ENCODE assay signal across 15 cellular contexts in genomic region chr10:11409357-11409756, GRCh38.
DNase-seq lines count a peak whose midpoint lies in the region; ATAC-seq and TF ChIP-seq lines count a peak whose summit lies in the region.
"Had no signal": no experiment of that assay in that cellular context is flagged by ENCODE, and none has a peak within 500 bp of the region (broad histone marks: within the 10 kb centered on the region; RNA-seq: fewer than 3 reads in every experiment).

No MANE protein-coding gene starts in this region.

- H3K36me3 Mint-ChIP-seq in GM23338 (ENCODE audit: low read depth) = no peaks in the 10 kb centered on the region
- H3K36me3 Mint-ChIP-seq in T-helper 17 cell (ENCODE audit: low read depth) = no peaks in the 10 kb centered on the region
- H3K36me3 Mint-ChIP-seq: CD14-positive monocyte had no signal

- H2AFZ ChIP-seq in GM23338 = peak overlapping the region; percentile 28; the same call in 1 of the 2 replicates
- no peak overlapping the region for H2AFZ ChIP-seq in neural cell (ENCODE audit: low read depth, low read length)

- ATAC-seq in GM23338 (no peak), T-helper 17 cell (no peak), upper lobe of right lung (no peak), HG03469 (IDR thresholded peaks at IDR 0.05; ENCODE audit: unreplicated experiment) (no peak)

- no peak overlapping the region for H3K27ac ChIP-seq in GM23338 (ENCODE audit: low read depth)
- H3K27ac ChIP-seq in neural cell (ENCODE audit: low read length) = peak overlapping the region; percentile 88
- H3K27ac ChIP-seq in upper lobe of right lung = no peak overlapping the region

- H3K79me2 ChIP-seq in GM23338 (replicated peaks; ENCODE audit: insufficient read depth) (no peaks in the 10 kb centered on the region), neural cell (replicated peaks; ENCODE audit: insufficient read depth, low read length) (no peaks in the 10 kb centered on the region)

- TF ChIP-seq RAD21 in neural cell (conservative IDR thresholded peaks at IDR 0.05) = no peak

- DNase-seq in GM23338 (ENCODE audit: low spot score) (no peak), T-helper 17 cell (no peak), upper lobe of right lung (no peak), EL (no peak)
- no peak for DNase-seq in activated CD4-positive, alpha-beta T cell treated with anti-CD3 and anti-CD28 coated beads for 4 hours
- DNase-seq: ACHN; BE2C; CD4-positive, alpha-beta memory T cell; DMS153; DMS79; GF-D8 had no signal

- H3K4me1 Mint-ChIP-seq in GM23338 = peaks cover 10% of the 10 kb centered on the region; the same call in 2 of the 3 replicates
- H3K4me1 Mint-ChIP-seq in T-helper 17 cell = peaks cover 20% of the 10 kb centered on the region
- H3K4me1 Mint-ChIP-seq: CD14-positive monocyte had no signal

- H3K4me2 ChIP-seq in GM23338 = peak overlapping the region; percentile 11; the same call in 1 of the 2 replicates
- peak overlapping the region; percentile 4 for H3K4me2 ChIP-seq in neural cell (ENCODE audit: low read length)

- H3K9me3 ChIP-seq in T-helper 17 cell (ENCODE audit: control insufficient read depth, low read length, poor library complexity, severe bottlenecking) (no peaks in the 10 kb centered on the region), neural cell (ENCODE audit: low read length) (peaks cover 6% of the 10 kb centered on the region), upper lobe of right lung (no peaks in the 10 kb centered on the region)
- H3K9me3 ChIP-seq: BE2C, HAP-1 had no signal

- H3F3A ChIP-seq in GM23338 (replicated peaks; ENCODE audit: low read depth) (no peaks in the 10 kb centered on the region), neural cell (ENCODE audit: insufficient read depth, low read length, poor library complexity, severe bottlenecking) (no peaks in the 10 kb centered on the region)

- no peaks in the 10 kb centered on the region for H4K20me1 ChIP-seq in GM23338 (replicated peaks; ENCODE audit: insufficient read depth)
- H4K20me1 ChIP-seq in neural cell (ENCODE audit: insufficient read depth) = no peaks in the 10 kb centered on the region

- peaks cover 3% of the 10 kb centered on the region for H3K27me3 Mint-ChIP-seq in GM23338 (ENCODE audit: insufficient read depth, low read depth, poor library complexity)
- no peaks in the 10 kb centered on the region for H3K27me3 Mint-ChIP-seq in T-helper 17 cell
- H3K27me3 Mint-ChIP-seq: CD4-positive, alpha-beta memory T cell had no signal

- H3K27ac Mint-ChIP-seq in GM23338 (no peak overlapping the region), T-helper 17 cell (peak overlapping the region; percentile 56)

- TF ChIP-seq EP300 in neural cell (conservative IDR thresholded peaks at IDR 0.05; ENCODE audit: poor library complexity, severe bottlenecking) = peak; percentile 96

- no peak overlapping the region for H3K4me3 ChIP-seq in GM23338
- H3K4me3 ChIP-seq in neural cell (ENCODE audit: low read length) = peak overlapping the region; percentile 32
- H3K4me3 ChIP-seq in upper lobe of right lung = no peak overlapping the region
- H3K4me3 ChIP-seq: HAP-1 had no signal

- intact Hi-C loops in upper lobe of right lung (cut with DNase I) = no loop called here

- TF ChIP-seq CTCF in GM23338 (conservative IDR thresholded peaks at IDR 0.05; ENCODE audit: low read depth in 2 of 2) = no peak
- no peak for TF ChIP-seq CTCF in neural cell (IDR thresholded peaks at IDR 0.05; ENCODE audit: poor library complexity, severe bottlenecking)
- TF ChIP-seq CTCF in upper lobe of right lung (IDR thresholded peaks at IDR 0.05) = no peak

- peak overlapping the region; percentile 53 for H3K9ac ChIP-seq in neural cell (ENCODE audit: low read length)

- peaks cover 8% of the 10 kb centered on the region for H3K9me3 Mint-ChIP-seq in GM23338

- H3K4me3 Mint-ChIP-seq in GM23338 (no peak overlapping the region), T-helper 17 cell (no peak overlapping the region)
- H3K4me3 Mint-ChIP-seq: CD14-positive monocyte had no signal

- no peaks in the 10 kb centered on the region for H3K36me3 ChIP-seq in GM23338 (ENCODE audit: insufficient read depth)
- H3K36me3 ChIP-seq in neural cell (ENCODE audit: insufficient read depth, low read length) = no peaks in the 10 kb centered on the region
- no peaks in the 10 kb centered on the region for H3K36me3 ChIP-seq in upper lobe of right lung
- H3K36me3 ChIP-seq: BE2C, HAP-1 had no signal

- no peaks in the 10 kb centered on the region; the same call in 1 of the 2 replicates for H3K9me2 ChIP-seq in GM23338 (ENCODE audit: insufficient read depth)
- H3K9me2 ChIP-seq in neural cell (ENCODE audit: insufficient read depth, low read length) = no peaks in the 10 kb centered on the region

- no peaks in the 10 kb centered on the region for H3K27me3 ChIP-seq in GM23338 (ENCODE audit: insufficient read depth)
- H3K27me3 ChIP-seq in neural cell (ENCODE audit: insufficient read depth, low read depth, low read length) = no peaks in the 10 kb centered on the region
- no peaks in the 10 kb centered on the region for H3K27me3 ChIP-seq in upper lobe of right lung
- H3K27me3 ChIP-seq: BE2C had no signal

- H3K4me1 ChIP-seq in GM23338 (ENCODE audit: insufficient read depth) (peaks cover 17% of the 10 kb centered on the region), upper lobe of right lung (no peaks in the 10 kb centered on the region)
- H3K4me1 ChIP-seq: BE2C had no signal

TF ChIP-seq in GM23338, 12 proteins besides CTCF, POLR2A, EP300 and RAD21:
- no peak for TF ChIP-seq EZH2phosphoT487 (IDR thresholded peaks at IDR 0.05; ENCODE audit: unreplicated experiment)
- TF ChIP-seq NANOG (IDR thresholded peaks at IDR 0.05; ENCODE audit: borderline replicate concordance) = no peak

TF ChIP-seq in neural cell, 6 proteins besides CTCF, POLR2A, EP300 and RAD21:
- TF ChIP-seq MXI1 (conservative IDR thresholded peaks at IDR 0.05; ENCODE audit: poor library complexity, severe bottlenecking) = no peak
- TF ChIP-seq, protein P1, sequence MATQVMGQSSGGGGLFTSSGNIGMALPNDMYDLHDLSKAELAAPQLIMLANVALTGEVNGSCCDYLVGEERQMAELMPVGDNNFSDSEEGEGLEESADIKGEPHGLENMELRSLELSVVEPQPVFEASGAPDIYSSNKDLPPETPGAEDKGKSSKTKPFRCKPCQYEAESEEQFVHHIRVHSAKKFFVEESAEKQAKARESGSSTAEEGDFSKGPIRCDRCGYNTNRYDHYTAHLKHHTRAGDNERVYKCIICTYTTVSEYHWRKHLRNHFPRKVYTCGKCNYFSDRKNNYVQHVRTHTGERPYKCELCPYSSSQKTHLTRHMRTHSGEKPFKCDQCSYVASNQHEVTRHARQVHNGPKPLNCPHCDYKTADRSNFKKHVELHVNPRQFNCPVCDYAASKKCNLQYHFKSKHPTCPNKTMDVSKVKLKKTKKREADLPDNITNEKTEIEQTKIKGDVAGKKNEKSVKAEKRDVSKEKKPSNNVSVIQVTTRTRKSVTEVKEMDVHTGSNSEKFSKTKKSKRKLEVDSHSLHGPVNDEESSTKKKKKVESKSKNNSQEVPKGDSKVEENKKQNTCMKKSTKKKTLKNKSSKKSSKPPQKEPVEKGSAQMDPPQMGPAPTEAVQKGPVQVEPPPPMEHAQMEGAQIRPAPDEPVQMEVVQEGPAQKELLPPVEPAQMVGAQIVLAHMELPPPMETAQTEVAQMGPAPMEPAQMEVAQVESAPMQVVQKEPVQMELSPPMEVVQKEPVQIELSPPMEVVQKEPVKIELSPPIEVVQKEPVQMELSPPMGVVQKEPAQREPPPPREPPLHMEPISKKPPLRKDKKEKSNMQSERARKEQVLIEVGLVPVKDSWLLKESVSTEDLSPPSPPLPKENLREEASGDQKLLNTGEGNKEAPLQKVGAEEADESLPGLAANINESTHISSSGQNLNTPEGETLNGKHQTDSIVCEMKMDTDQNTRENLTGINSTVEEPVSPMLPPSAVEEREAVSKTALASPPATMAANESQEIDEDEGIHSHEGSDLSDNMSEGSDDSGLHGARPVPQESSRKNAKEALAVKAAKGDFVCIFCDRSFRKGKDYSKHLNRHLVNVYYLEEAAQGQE (IDR thresholded peaks at IDR 0.05; ENCODE audit: borderline replicate concordance) = peak; percentile 11
- no peak for TF ChIP-seq EZH2 (IDR thresholded peaks at IDR 0.05; ENCODE audit: borderline replicate concordance, insufficient read depth, low read length, poor library complexity, severe bottlenecking)
- peak; percentile 75 for TF ChIP-seq POLR2AphosphoS5 (IDR thresholded peaks at IDR 0.05)
- no peak for TF ChIP-seq SMC3 (conservative IDR thresholded peaks at IDR 0.05; ENCODE audit: poor library complexity)
- no peak for TF ChIP-seq TAF1 (IDR thresholded peaks at IDR 0.05; ENCODE audit: low read depth)
TF ChIP-seq in neural cell: peak in this region for 2.
